In genomic region chr2:181178823-181179412, GRCh38 we compare ENCODE assay signal across 8 cellular contexts.
DNase-seq lines count a peak whose midpoint lies in the region; ATAC-seq, FAIRE-seq and TF ChIP-seq lines count a peak whose summit lies in the region.

No MANE protein-coding gene starts in this region.

- H3K27ac ChIP-seq in breast epithelium = no peak overlapping the region
- H3K27ac ChIP-seq in keratinocyte (ENCODE audit: control insufficient read depth, insufficient read depth, low read length) = no peak overlapping the region

- no peak overlapping the region for H3K27ac Mint-ChIP-seq in MCF 10A (ENCODE audit: low read depth, unreplicated experiment)
- H3K27ac Mint-ChIP-seq in activated CD4-positive, alpha-beta T cell treated with anti-CD3 and anti-CD28 coated beads, Interleukin-2, amount 10 ng/mL, durations not matched to agents 7 days and 5 days = no peak overlapping the region

- H3K4me1 ChIP-seq in breast epithelium = no peaks in the 10 kb centered on the region
- H3K4me1 ChIP-seq in keratinocyte (ENCODE audit: control insufficient read depth, extremely low read depth, insufficient read depth, low read length) = no peaks in the 10 kb centered on the region

- no peak overlapping the region for H3K4me3 ChIP-seq in breast epithelium
- no peak overlapping the region for H3K4me3 ChIP-seq in keratinocyte (ENCODE audit: control insufficient read depth in 2 of 3, extremely low read depth in 1 of 3, insufficient read depth in 2 of 3, low read depth in 1 of 3, low read length in 3 of 3)

- no peaks in the 10 kb centered on the region for H3K79me2 ChIP-seq in keratinocyte (ENCODE audit: control insufficient read depth, insufficient read depth, low read length)

- H2AFZ ChIP-seq in keratinocyte (ENCODE audit: control insufficient read depth, low read length) = no peak overlapping the region

- H3K36me3 ChIP-seq in breast epithelium (no peaks in the 10 kb centered on the region), keratinocyte (ENCODE audit: control insufficient read depth in 2 of 2, extremely low read depth in 1 of 2, insufficient read depth in 2 of 2, low read length in 2 of 2) (no peaks in the 10 kb centered on the region)

- no peaks in the 10 kb centered on the region for H3K27me3 Mint-ChIP-seq in MCF 10A (ENCODE audit: insufficient read depth, unreplicated experiment)
- no peaks in the 10 kb centered on the region for H3K27me3 Mint-ChIP-seq in activated CD4-positive, alpha-beta T cell treated with anti-CD3 and anti-CD28 coated beads, Interleukin-2, amount 10 ng/mL, durations not matched to agents 7 days and 5 days

- no peak overlapping the region for H3K9ac ChIP-seq in keratinocyte (ENCODE audit: control insufficient read depth, extremely low read depth, insufficient read depth, low read length)

- no peaks in the 10 kb centered on the region for H3K9me3 ChIP-seq in breast epithelium
- H3K9me3 ChIP-seq in keratinocyte (ENCODE audit: control insufficient read depth, low read depth, low read length) = no peaks in the 10 kb centered on the region

- H3K4me3 Mint-ChIP-seq in MCF 10A (ENCODE audit: unreplicated experiment) = no peak overlapping the region
- H3K4me3 Mint-ChIP-seq in activated CD4-positive, alpha-beta T cell treated with anti-CD3 and anti-CD28 coated beads, Interleukin-2, amount 10 ng/mL, durations not matched to agents 7 days and 5 days = no peak overlapping the region

- H4K20me1 ChIP-seq in keratinocyte (ENCODE audit: control insufficient read depth, extremely low read depth, insufficient read depth, low read length) = no peaks in the 10 kb centered on the region

- no TSS peak for BruUV-seq in MCF 10A (replicated peaks; lab: Mats Ljungman, UMichigan)

- peak; percentile 76 for ATAC-seq in HG03457 (IDR thresholded peaks at IDR 0.05; ENCODE audit: unreplicated experiment)

- no peaks in the 10 kb centered on the region for H3K9me3 Mint-ChIP-seq in MCF 10A (ENCODE audit: unreplicated experiment)
- H3K9me3 Mint-ChIP-seq in activated CD4-positive, alpha-beta T cell treated with anti-CD3 and anti-CD28 coated beads, Interleukin-2, amount 10 ng/mL, durations not matched to agents 7 days and 5 days = peaks cover 15% of the 10 kb centered on the region

- TF ChIP-seq POLR2A in breast epithelium (IDR thresholded peaks at IDR 0.05) = no peak

- CTCF ChIA-PET in MCF 10A (lab: Yijun Ruan, JAX) = interaction anchor here (0.7 to 1.4 kb wide), 2 partner anchors 15 to 822 kb away, joined by 3 to 4 read pairs; no protein-coding TSS in a partner anchor
- CTCF ChIA-PET in activated CD4-positive, alpha-beta T cell treated with anti-CD3 and anti-CD28 coated beads, Interleukin-2, amount 10 ng/mL, durations not matched to agents 7 days and 5 days (lab: Charles Lee) = interaction anchor here (1.0 to 2.0 kb wide), 8 partner anchors 11 to 91 kb away, joined by 3 to 6 read pairs (median 4); no protein-coding TSS in a partner anchor

- FAIRE-seq in keratinocyte (lab: Jason Lieb, UNC) = no peak

- no peaks in the 10 kb centered on the region for H3K4me1 Mint-ChIP-seq in MCF 10A (ENCODE audit: insufficient read depth, unreplicated experiment)
- peaks cover 38% of the 10 kb centered on the region for H3K4me1 Mint-ChIP-seq in activated CD4-positive, alpha-beta T cell treated with anti-CD3 and anti-CD28 coated beads, Interleukin-2, amount 10 ng/mL, durations not matched to agents 7 days and 5 days

- intact Hi-C loops in MCF 10A (cut with micrococcal nuclease) = no loop called here
- intact Hi-C loops in breast epithelium (cut with DNase I; ENCODE audit: low total_unique reads) = no loop called here

- POLR2A ChIA-PET in MCF 10A (lab: Yijun Ruan, JAX) = no interaction called here
- POLR2A ChIA-PET in activated CD4-positive, alpha-beta T cell treated with anti-CD3 and anti-CD28 coated beads, Interleukin-2, amount 10 ng/mL, durations not matched to agents 7 days and 5 days (lab: Charles Lee) = no interaction called here

- H3K36me3 Mint-ChIP-seq in MCF 10A (ENCODE audit: insufficient read depth, unreplicated experiment) = no peaks in the 10 kb centered on the region
- H3K36me3 Mint-ChIP-seq in activated CD4-positive, alpha-beta T cell treated with anti-CD3 and anti-CD28 coated beads, Interleukin-2, amount 10 ng/mL, durations not matched to agents 7 days and 5 days (ENCODE audit: low read depth) = peaks cover 32% of the 10 kb centered on the region

- TF ChIP-seq CTCF in MCF 10A (IDR thresholded peaks at IDR 0.05; ENCODE audit: unreplicated experiment) (peak; percentile 12), breast epithelium (IDR thresholded peaks at IDR 0.05) (no peak), keratinocyte (optimal IDR thresholded peaks at IDR 0.05 in 1 of 3, IDR thresholded peaks at IDR 0.05 in 1 of 3, conservative IDR thresholded peaks at IDR 0.05 in 1 of 3; ENCODE audit: extremely low read depth in 1 of 3, insufficient read depth in 2 of 3, low read length in 3 of 3) (peak; percentile 48 to 57 (median 50))

- no peaks in the 10 kb centered on the region for H3K27me3 ChIP-seq in breast epithelium
- no peaks in the 10 kb centered on the region for H3K27me3 ChIP-seq in keratinocyte (ENCODE audit: control insufficient read depth, extremely low read depth, insufficient read depth, low read length)

- dilution Hi-C loops in keratinocyte (cut with MboI; ENCODE audit: extremely low pct_ligation_motif_present, low sequenced_read_pairs) = no loop called here

- no peaks in the 10 kb centered on the region for H3K9me1 ChIP-seq in keratinocyte (ENCODE audit: control insufficient read depth, extremely low read depth, insufficient read depth, low read length)

- H3K4me2 ChIP-seq in keratinocyte (ENCODE audit: control insufficient read depth, extremely low read depth, insufficient read depth, low read depth, low read length) = no peak overlapping the region

- DNase-seq in MCF 10A (ENCODE audit: unreplicated experiment) (peak; percentile 21), breast epithelium (ENCODE audit: low spot score in 2 of 2) (no peak), keratinocyte (ENCODE audit: low read depth, low spot score) (no peak), NCI-H526 treated with DMSO at 0.1 percent for 48 hours (lab: John Stamatoyannopoulos, UW) (no peak), anterior cingulate cortex (lab: John Stamatoyannopoulos, UW) (no peak), NCI-H187 treated with DMSO at 0.1 percent for 48 hours (lab: John Stamatoyannopoulos, UW) (no peak)
- peak; percentile 26 for DNase-seq in activated CD4-positive, alpha-beta T cell treated with anti-CD3 and anti-CD28 coated beads, Interleukin-2, amount 10 ng/mL, durations not matched to agents 7 days and 5 days

Comparison
In these comparisons a context has a peak if more than half of its experiments do, and no peak if none do; other contexts are left out.
1. DNase-seq: peak in MCF 10A (single experiment) and activated CD4-positive, alpha-beta T cell treated with anti-CD3 and anti-CD28 coated beads, Interleukin-2, amount 10 ng/mL, durations not matched to agents 7 days and 5 days (single experiment); none in breast epithelium (0 of 2), keratinocyte (single experiment), NCI-H526 treated with DMSO at 0.1 percent for 48 hours (single experiment), anterior cingulate cortex (0 of 58) and NCI-H187 treated with DMSO at 0.1 percent for 48 hours (single experiment).
2. CTCF ChIP-seq: peak in MCF 10A (single experiment) and keratinocyte (3 of 3); none in breast epithelium (0 of 3).